15 cellular contexts compared by ENCODE assay signal in the genomic region with DNA sequence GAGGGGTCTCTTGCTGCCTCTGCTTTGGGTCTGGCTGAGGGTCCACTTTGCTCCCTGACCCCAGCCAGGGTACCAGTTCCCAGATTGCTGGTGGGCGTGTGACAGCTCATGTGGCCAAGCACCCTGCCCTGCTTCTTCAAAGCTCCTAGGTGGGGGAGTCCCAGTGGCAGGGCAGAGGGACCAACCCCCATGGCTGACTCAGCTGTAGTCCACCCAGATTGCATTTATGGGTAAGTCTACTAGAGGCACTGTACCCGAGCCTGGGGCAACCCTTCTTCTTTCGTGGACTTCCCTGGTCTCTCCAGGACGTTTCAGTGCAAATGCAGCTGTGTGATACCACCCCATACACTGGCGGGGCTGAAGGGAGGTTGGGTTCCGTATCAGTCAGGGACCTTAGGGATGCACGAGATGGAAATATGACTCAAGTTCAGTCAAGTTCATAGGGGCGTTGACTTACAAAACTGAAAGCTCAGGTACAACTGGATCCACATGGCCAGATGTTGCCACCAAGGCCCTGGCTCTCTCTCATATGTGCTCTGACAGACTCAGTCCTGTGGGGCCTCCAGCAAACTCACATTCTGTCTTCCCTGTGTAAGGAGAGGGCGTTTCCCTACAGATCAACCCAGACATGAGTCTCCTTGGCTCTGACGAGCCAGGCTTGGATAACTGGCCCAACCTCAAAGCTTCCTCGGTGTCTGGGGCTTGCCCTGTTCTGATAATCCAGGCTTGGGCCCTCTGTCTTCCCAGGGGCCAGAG. TPM values are rescaled to one million over a fixed set of nuclear protein-coding genes. Genes with fewer than 3 reads are reported as not detected.
DNase-seq lines count a peak whose midpoint lies in the region; ATAC-seq and TF ChIP-seq lines count a peak whose summit lies in the region.
"Had no signal": no experiment of that assay in that cellular context is flagged by ENCODE, and none has a peak within 500 bp of the region (broad histone marks: within the 10 kb centered on the region; RNA-seq: fewer than 3 reads in every experiment).

No MANE protein-coding gene starts in this region.

- no peak overlapping the region for H2BK15ac ChIP-seq in IMR-90 (ENCODE audit: low read depth, low read length)

- H3K36me3 ChIP-seq in IMR-90 (ENCODE audit: control insufficient read depth, insufficient read depth, low read length) (no peaks in the 10 kb centered on the region), uterus (no peaks in the 10 kb centered on the region)

- no peak overlapping the region for H2AFZ ChIP-seq in IMR-90 (replicated peaks; ENCODE audit: low read length, poor library complexity)

- no peak overlapping the region for H3K56ac ChIP-seq in IMR-90 (ENCODE audit: extremely low read depth, insufficient read depth, low read length)

- no TSS peak for BruUV-seq in IMR-90 (replicated peaks; lab: Mats Ljungman, UMichigan)

- CTCF ChIA-PET in IMR-90 (lab: Yijun Ruan, JAX), result no interaction called here

- TF ChIP-seq CTCF in IMR-90 (conservative IDR thresholded peaks at IDR 0.05; ENCODE audit: low read depth, low read length), result no peak
- TF ChIP-seq CTCF in uterus (IDR thresholded peaks at IDR 0.05), result no peak

- H2BK20ac ChIP-seq in IMR-90 (ENCODE audit: low read depth, low read length), result no peak overlapping the region

- no peak overlapping the region for H2AK9ac ChIP-seq in IMR-90 (replicated peaks; ENCODE audit: low read depth, low read length, poor library complexity)

- POLR2A ChIA-PET in IMR-90 (lab: Charles Lee; ENCODE audit: unreplicated experiment), result interaction anchor here (0.5 kb wide), 1 partner anchor 68 kb away, joined by 3 read pairs; no protein-coding TSS in a partner anchor

- no peak overlapping the region for H3K9ac ChIP-seq in IMR-90 (ENCODE audit: low read depth, low read length)

- no peaks in the 10 kb centered on the region for H3K27me3 ChIP-seq in IMR-90 (ENCODE audit: control insufficient read depth, insufficient read depth, low read length)
- H3K27me3 ChIP-seq in uterus, result no peaks in the 10 kb centered on the region

- H4K8ac ChIP-seq in IMR-90 (ENCODE audit: low read depth in 2 of 2, low read length in 2 of 2), result no peak overlapping the region

- no peak overlapping the region for H3K14ac ChIP-seq in IMR-90 (replicated peaks; ENCODE audit: low read depth, low read length)

- no peak overlapping the region for H2BK120ac ChIP-seq in IMR-90 (ENCODE audit: low read depth, low read length)

- H4K20me1 ChIP-seq in IMR-90 (ENCODE audit: insufficient read depth, low read length), result no peaks in the 10 kb centered on the region

- no peak overlapping the region for H3K18ac ChIP-seq in IMR-90 (ENCODE audit: low read depth, low read length)

- H4K5ac ChIP-seq in IMR-90 (ENCODE audit: low read depth, low read length), result no peak overlapping the region

- H2BK5ac ChIP-seq in IMR-90 (ENCODE audit: low read depth, low read length, poor library complexity, severe bottlenecking), result no peak overlapping the region

- dilution Hi-C loops in IMR-90 (cut with HindIII; ENCODE audit: low sequenced_read_pairs, unreplicated experiment), result no loop called here

- 68% methylated on average over 4 of the region's 11 CpGs; no CpG with 5 or more reads in 1 of the 2 experiments for WGBS in IMR-90 (ENCODE audit: extremely low coverage in 2 of 2, insufficient read length in 1 of 2), 2 experiments

- H3K9me3 ChIP-seq in IMR-90 (ENCODE audit: control insufficient read depth, insufficient read depth, low read length) (no peaks in the 10 kb centered on the region), uterus (no peaks in the 10 kb centered on the region)

- no peak overlapping the region for H3K4me2 ChIP-seq in IMR-90 (ENCODE audit: low read depth, low read length)

- H3K79me1 ChIP-seq in IMR-90 (ENCODE audit: low read depth in 1 of 2, low read length in 2 of 2), result no peaks in the 10 kb centered on the region

- H3K4me1 ChIP-seq in IMR-90 (ENCODE audit: control insufficient read depth, insufficient read depth, low read length), result peaks cover 5% of the 10 kb centered on the region; the same call in 1 of the 2 replicates
- H3K4me1 ChIP-seq in uterus, result no peaks in the 10 kb centered on the region

- no peak overlapping the region for H2AK5ac ChIP-seq in IMR-90 (ENCODE audit: low read depth, low read length)

- H3K4me3 ChIP-seq in IMR-90 (ENCODE audit: insufficient read depth, low read depth, low read length) (no peak overlapping the region), skin epidermis (no peak overlapping the region), uterus (no peak overlapping the region)

- intact Hi-C loops in IMR-90 (cut with micrococcal nuclease) (no loop called here), uterus (cut with DNase I; ENCODE audit: low total_unique reads) (no loop called here)

- no peak overlapping the region for H3K23ac ChIP-seq in IMR-90 (ENCODE audit: low read depth, low read length)

- no peak for ATAC-seq in IMR-90 (ENCODE audit: low read depth)

- H3K27ac ChIP-seq in IMR-90 (ENCODE audit: insufficient read depth, low read length), result 0 out of 2 replicates have a peak overlapping the region, but pooled peaks have one; percentile 5
- H3K27ac ChIP-seq in skin epidermis, result peak overlapping the region in 15 of 21 experiments; percentile 3 to 77 (median 43)
- H3K27ac ChIP-seq in uterus, result no peak overlapping the region

- no peak for TF ChIP-seq POLR2A in IMR-90 (IDR thresholded peaks at IDR 0.05; ENCODE audit: low read depth, low read length)
- TF ChIP-seq POLR2A in uterus (IDR thresholded peaks at IDR 0.05), result no peak

- no peak for DNase-seq in IMR-90
- DNase-seq in RPMI7951 (ENCODE audit: low read depth), result peak; percentile 78
- peak; percentile 29 for DNase-seq in islet precursor cell
- DNase-seq in NCI-H345 treated with DMSO at 0.1 percent for 48 hours (lab: John Stamatoyannopoulos, UW; ENCODE audit: unreplicated experiment), result no peak
- DNase-seq in uterus, result no peak
- no peak for DNase-seq in SKM-1 (lab: John Stamatoyannopoulos, UW; ENCODE audit: unreplicated experiment)
- DNase-seq in NCI-H146 treated with DMSO at 0.1 percent for 48 hours (lab: John Stamatoyannopoulos, UW; ENCODE audit: unreplicated experiment), result no peak
- DNase-seq: activated naive CD4-positive, alpha-beta T cell; CD4-positive, alpha-beta memory T cell; central memory CD4-positive, alpha-beta T cell; NCI-H1048; NCI-H524 treated with DMSO at 0.1 percent for 48 hours; SHP77 treated with DMSO at 0.1 percent for 48 hours had no signal

- H3K4ac ChIP-seq in IMR-90 (ENCODE audit: low read depth, low read length), result no peak overlapping the region

- H4K91ac ChIP-seq in IMR-90 (ENCODE audit: insufficient read depth, low read depth, low read length), result no peak overlapping the region

- TF ChIP-seq RAD21 in IMR-90 (IDR thresholded peaks at IDR 0.05; ENCODE audit: low read length), result no peak

- in situ Hi-C loops in IMR-90 (cut with MboI; ENCODE audit: low sequenced_read_pairs), result no loop called here

- no peaks in the 10 kb centered on the region; the same call in 1 of the 2 replicates for H3K9me1 ChIP-seq in IMR-90 (ENCODE audit: insufficient read depth, low read length)

TF ChIP-seq in IMR-90, 13 proteins besides CTCF, POLR2A, EP300 and RAD21:
- TF ChIP-seq MXI1 (IDR thresholded peaks at IDR 0.05; ENCODE audit: borderline replicate concordance, low read depth, low read length) (no peak), MAFK (IDR thresholded peaks at IDR 0.05; ENCODE audit: low read depth, low read length) (no peak), CHD1 (IDR thresholded peaks at IDR 0.05; ENCODE audit: low read depth, low read length) (no peak), SMC3 (IDR thresholded peaks at IDR 0.05; ENCODE audit: low read depth, low read length) (no peak), FOS (IDR thresholded peaks at IDR 0.05; ENCODE audit: low read depth, low read length) (no peak)
- TF ChIP-seq, protein P1, sequence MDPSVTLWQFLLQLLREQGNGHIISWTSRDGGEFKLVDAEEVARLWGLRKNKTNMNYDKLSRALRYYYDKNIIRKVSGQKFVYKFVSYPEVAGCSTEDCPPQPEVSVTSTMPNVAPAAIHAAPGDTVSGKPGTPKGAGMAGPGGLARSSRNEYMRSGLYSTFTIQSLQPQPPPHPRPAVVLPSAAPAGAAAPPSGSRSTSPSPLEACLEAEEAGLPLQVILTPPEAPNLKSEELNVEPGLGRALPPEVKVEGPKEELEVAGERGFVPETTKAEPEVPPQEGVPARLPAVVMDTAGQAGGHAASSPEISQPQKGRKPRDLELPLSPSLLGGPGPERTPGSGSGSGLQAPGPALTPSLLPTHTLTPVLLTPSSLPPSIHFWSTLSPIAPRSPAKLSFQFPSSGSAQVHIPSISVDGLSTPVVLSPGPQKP (IDR thresholded peaks at IDR 0.05; ENCODE audit: borderline replicate concordance, low read depth, low read length), result no peak
- TF ChIP-seq, protein P2, sequence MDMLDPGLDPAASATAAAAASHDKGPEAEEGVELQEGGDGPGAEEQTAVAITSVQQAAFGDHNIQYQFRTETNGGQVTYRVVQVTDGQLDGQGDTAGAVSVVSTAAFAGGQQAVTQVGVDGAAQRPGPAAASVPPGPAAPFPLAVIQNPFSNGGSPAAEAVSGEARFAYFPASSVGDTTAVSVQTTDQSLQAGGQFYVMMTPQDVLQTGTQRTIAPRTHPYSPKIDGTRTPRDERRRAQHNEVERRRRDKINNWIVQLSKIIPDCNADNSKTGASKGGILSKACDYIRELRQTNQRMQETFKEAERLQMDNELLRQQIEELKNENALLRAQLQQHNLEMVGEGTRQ (IDR thresholded peaks at IDR 0.05; ENCODE audit: low read depth, low read length), result no peak
TF ChIP-seq in IMR-90: peak in this region for 0.

RNA-seq across cellular contexts. Expression of a gene that starts 13.6 kb away (rescaled TPM):
- total RNA-seq in IMR-90 (2012; rRNA removed) (0.54 and 0.56 TPM in 2 replicates), uterus (10 to 100 TPM in 3 of 4 donors, 1 to 10 TPM in 1; 9.4 to 18.9 (median 16.3) TPM)
- 0.26 and 0.34 TPM in 2 replicates for polyA plus RNA-seq in IMR-90 (2012; rRNA removed)
- polyA plus RNA-seq in IMR-90 (2012; cell fraction: cytosol; rRNA removed), result 0.12 and 0.56 TPM in 2 replicates
- polyA plus RNA-seq in IMR-90 (2012; cell fraction: nucleus; rRNA removed; ENCODE audit: low replicate concordance), result 0.62 and 0.84 TPM in 2 replicates
- 17.5 TPM in 2 replicates for total RNA-seq in RPMI7951 (2014; rRNA removed; shearing (Covaris generic))

RNA-seq across cellular contexts. Expression of a gene that starts 27.8 kb away (rescaled TPM):
- not detected in 2 replicates for total RNA-seq in IMR-90 (2012; rRNA removed)
- not detected in 2 replicates for polyA plus RNA-seq in IMR-90 (2012; rRNA removed)
- polyA plus RNA-seq in IMR-90 (2012; cell fraction: cytosol; rRNA removed), result not detected in 2 replicates
- not detected in 2 replicates for polyA plus RNA-seq in IMR-90 (2012; cell fraction: nucleus; rRNA removed; ENCODE audit: low replicate concordance)
- not detected in 2 replicates for total RNA-seq in RPMI7951 (2014; rRNA removed; shearing (Covaris generic))
- not detected for total RNA-seq in uterus
- total RNA-seq: CD4-positive, alpha-beta memory T cell; esophagus mucosa had no signal
- polyA plus RNA-seq: CD4-positive, alpha-beta memory T cell had no signal

Comparison
In these comparisons a context has a peak if more than half of its experiments do, and no peak if none do; other contexts are left out.
1. DNase-seq: peak in RPMI7951 (single experiment) and islet precursor cell (single experiment); none in IMR-90 (single experiment), NCI-H345 treated with DMSO at 0.1 percent for 48 hours (single experiment), uterus (0 of 2), SKM-1 (single experiment) and NCI-H146 treated with DMSO at 0.1 percent for 48 hours (single experiment).
2. H3K27ac ChIP-seq: peak in IMR-90 (single experiment) and skin epidermis (15 of 21); none in uterus (0 of 2).